ENCODE assay signal across 8 cellular contexts in the genomic region with DNA sequence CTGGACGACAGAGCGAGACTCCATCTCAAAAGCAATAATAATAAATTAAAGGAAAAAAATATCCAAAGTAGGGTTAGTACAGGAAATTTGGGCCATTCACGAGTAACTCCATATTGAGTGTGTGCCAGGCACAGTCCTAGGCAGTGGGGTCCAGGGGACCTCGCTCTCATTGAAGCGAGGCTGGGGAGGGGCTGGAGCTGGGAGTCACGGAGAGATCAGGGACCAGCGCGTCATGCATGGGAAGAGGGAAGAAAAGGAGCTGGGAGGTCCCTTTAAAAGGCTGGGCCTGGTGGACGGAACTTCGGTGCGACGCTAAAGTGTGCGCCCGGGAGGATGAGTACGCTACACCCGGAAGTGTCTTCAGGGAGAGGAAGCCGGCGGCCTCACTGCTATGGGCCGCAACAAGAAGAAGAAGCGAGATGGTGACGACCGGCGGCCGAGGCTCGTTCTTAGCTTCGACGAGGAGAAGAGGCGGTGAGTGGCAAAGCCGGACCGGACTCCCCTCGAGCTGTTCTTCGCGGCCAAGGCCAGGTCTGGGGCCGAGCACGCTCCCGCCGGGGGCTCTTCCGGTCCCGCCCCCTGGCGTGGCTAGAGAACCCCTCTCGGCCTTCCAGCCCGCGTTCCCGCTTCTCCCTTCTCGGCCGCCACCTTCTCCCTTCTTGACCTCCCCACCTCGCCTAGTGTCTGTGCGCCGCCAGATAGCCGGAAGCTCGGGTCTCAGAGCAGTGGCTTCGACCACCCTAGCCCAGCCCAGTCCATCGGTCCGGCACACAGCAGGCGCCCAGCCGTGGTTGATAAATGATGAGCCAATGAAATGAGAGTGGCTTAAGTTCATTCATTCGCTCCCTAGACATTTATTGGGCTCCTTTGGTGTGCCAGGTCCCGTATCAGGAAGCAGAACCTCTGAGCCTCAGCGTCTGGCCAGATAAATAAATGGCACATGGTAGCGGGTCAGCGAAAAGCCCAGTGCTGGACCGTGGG. TPM values are rescaled to one million over a fixed set of nuclear protein-coding genes. Genes with fewer than 3 reads are reported as not detected.
DNase-seq lines count a peak whose midpoint lies in the region; ATAC-seq and TF ChIP-seq lines count a peak whose summit lies in the region.

A gene with protein sequence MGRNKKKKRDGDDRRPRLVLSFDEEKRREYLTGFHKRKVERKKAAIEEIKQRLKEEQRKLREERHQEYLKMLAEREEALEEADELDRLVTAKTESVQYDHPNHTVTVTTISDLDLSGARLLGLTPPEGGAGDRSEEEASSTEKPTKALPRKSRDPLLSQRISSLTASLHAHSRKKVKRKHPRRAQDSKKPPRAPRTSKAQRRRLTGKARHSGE (plus strand): TSS at position 342 of the 981 bp plus-strand sequence. CDS start 50 bp downstream, at position 392.

- POLR2A ChIA-PET in AG04449 (lab: Yijun Ruan, JAX), result interaction anchor here (0.6 to 1.7 kb wide), 8 partner anchors 10 to 73 kb away, joined by 3 to 14 read pairs (median 6); partner anchors contain the start of genes LGALS1, PDXP and TRIOBP

- CTCF ChIA-PET in AG04449 (lab: Yijun Ruan, JAX), result interaction anchor here (0.9 to 16.5 kb wide), 9 partner anchors 10 to 106 kb away, joined by 4 to 333 read pairs (median 7); partner anchors contain the start of genes PDXP and SH3BP1

- no peaks in the 10 kb centered on the region for H3K27me3 Mint-ChIP-seq in activated CD4-positive, alpha-beta T cell treated with anti-CD3 and anti-CD28 coated beads, Interleukin-2, amount 10 ng/mL, durations not matched to agents 24 days and 14 days

- no peaks in the 10 kb centered on the region for H3K9me3 Mint-ChIP-seq in activated CD4-positive, alpha-beta T cell treated with anti-CD3 and anti-CD28 coated beads, Interleukin-2, amount 10 ng/mL, durations not matched to agents 24 days and 14 days

- no peak for DNase-seq in AG04449 (ENCODE audit: low read depth, low spot score)
- DNase-seq in NCI-H524 (lab: John Stamatoyannopoulos, UW), result peak; percentile 76 to 89
- peak; percentile 94 for DNase-seq in activated CD4-positive, alpha-beta T cell treated with anti-CD3 and anti-CD28 coated beads, Interleukin-2, amount 10 ng/mL, durations not matched to agents 24 days and 14 days
- DNase-seq in coronary artery (ENCODE audit: low spot score), result no peak
- peak; percentile 84 for DNase-seq in left lobe of liver (ENCODE audit: low spot score)
- peak; percentile 69 to 70 for DNase-seq in stimulated activated CD4-positive, alpha-beta T cell treated with anti-CD3 and anti-CD28 coated beads, Interleukin-2, amount 100 ng/mL, for 48 hours

- H3K27ac ChIP-seq in coronary artery, result peak within 1 kb of the TSS; percentile 39 to 91

- H3K4me3 Mint-ChIP-seq in activated CD4-positive, alpha-beta T cell treated with anti-CD3 and anti-CD28 coated beads, Interleukin-2, amount 10 ng/mL, durations not matched to agents 24 days and 14 days, result peak within 1 kb of the TSS; percentile 95

- TF ChIP-seq CTCF in AG04449 (IDR thresholded peaks at IDR 0.05; ENCODE audit: insufficient read depth, low read length, missing control alignments), result no peak
- no peak for TF ChIP-seq CTCF in coronary artery (IDR thresholded peaks at IDR 0.05)

- peaks cover 26% of the 10 kb centered on the region for H3K36me3 Mint-ChIP-seq in activated CD4-positive, alpha-beta T cell treated with anti-CD3 and anti-CD28 coated beads, Interleukin-2, amount 10 ng/mL, durations not matched to agents 24 days and 14 days (ENCODE audit: low read depth)

- peak within 1 kb of the TSS; percentile 96 for H3K4me3 ChIP-seq in AG04449 (ENCODE audit: low read depth, low read length)
- H3K4me3 ChIP-seq in coronary artery, result peak within 1 kb of the TSS; percentile 81

- ATAC-seq in GM18909 (IDR thresholded peaks at IDR 0.05; ENCODE audit: poor library complexity, unreplicated experiment) (peak; percentile 70), HG03342 (IDR thresholded peaks at IDR 0.05; ENCODE audit: unreplicated experiment) (peak; percentile 83), left lobe of liver (peak; percentile 84)

- peak within 1 kb of the TSS; percentile 90 for H3K27ac Mint-ChIP-seq in activated CD4-positive, alpha-beta T cell treated with anti-CD3 and anti-CD28 coated beads, Interleukin-2, amount 10 ng/mL, durations not matched to agents 24 days and 14 days

- peaks cover 19% of the 10 kb centered on the region for H3K4me1 Mint-ChIP-seq in activated CD4-positive, alpha-beta T cell treated with anti-CD3 and anti-CD28 coated beads, Interleukin-2, amount 10 ng/mL, durations not matched to agents 24 days and 14 days

- intact Hi-C loops in activated CD4-positive, alpha-beta T cell treated with anti-CD3 and anti-CD28 coated beads, Interleukin-2, amount 10 ng/mL, durations not matched to agents 24 days and 14 days (cut with micrococcal nuclease), result loop anchor here (1.0 kb wide), 3 partner anchors 9 to 78 kb away; partner anchors contain the start of gene GGA1

RNA-seq across cellular contexts. Expression of the gene that starts here (rescaled TPM):
- total RNA-seq in activated CD4-positive, alpha-beta T cell treated with anti-CD3 and anti-CD28 coated beads, Interleukin-2, amount 10 ng/mL, durations not matched to agents 24 days and 14 days, result 67.9 and 70.3 TPM in 2 replicates
- 9.9 TPM for total RNA-seq in left lobe of liver

Comparison
In these comparisons a context has a peak if more than half of its experiments do, and no peak if none do; other contexts are left out.
1. DNase-seq: peak in NCI-H524 (2 of 2), activated CD4-positive, alpha-beta T cell treated with anti-CD3 and anti-CD28 coated beads, Interleukin-2, amount 10 ng/mL, durations not matched to agents 24 days and 14 days (single experiment), left lobe of liver (single experiment) and stimulated activated CD4-positive, alpha-beta T cell treated with anti-CD3 and anti-CD28 coated beads, Interleukin-2, amount 100 ng/mL, for 48 hours (2 of 2); none in AG04449 (single experiment) and coronary artery (single experiment).
2. Peak in every context shown above with its lines, with median percentiles within 50 percentile points of each other: ATAC-seq.